Comparison of ENCODE assay signal across 8 cellular contexts in genomic region chr15:45187894-45188830, GRCh38. TPM values are rescaled to one million over a fixed set of nuclear protein-coding genes. Genes with fewer than 3 reads are reported as not detected.
DNase-seq lines count a peak whose midpoint lies in the region; ATAC-seq, FAIRE-seq and TF ChIP-seq lines count a peak whose summit lies in the region.

TSS of gene SHF (minus strand) at chr15:45187966. CDS start at chr15:45187951, 15 bp downstream.

- H3K36me3 ChIP-seq in Peyer's patch (no peaks in the 10 kb centered on the region), pancreas (no peaks in the 10 kb centered on the region), upper lobe of left lung (no peaks in the 10 kb centered on the region)

- no peak for FAIRE-seq in pancreas (lab: Jason Lieb, UNC)

- 2% methylated on average over 42 to 54 of the region's 57 CpGs for WGBS in pancreas, 2 donors
- WGBS in upper lobe of left lung, 2 donors = 1% methylated on average over 22 to 36 of the region's 57 CpGs

- TF ChIP-seq POLR2A in Peyer's patch (IDR thresholded peaks at IDR 0.05) (no peak), upper lobe of left lung (IDR thresholded peaks at IDR 0.05) (peak in 3 of 4 donors; percentile 12 to 30 (median 26))

- H3K4me1 ChIP-seq in Peyer's patch (peaks cover 0 to 27% (median 5%) of the 10 kb centered on the region in 4 donors), pancreas (peaks cover 0 to 3% (median 0%) of the 10 kb centered on the region in 3 donors), upper lobe of left lung (peaks cover 11 to 25% (median 19%) of the 10 kb centered on the region in 4 donors)

- H3K27me3 ChIP-seq in Peyer's patch (no peaks in the 10 kb centered on the region), pancreas (no peaks in the 10 kb centered on the region), upper lobe of left lung (peaks cover 0 to 4% (median 1%) of the 10 kb centered on the region in 4 donors)

- intact Hi-C loops in pancreas (cut with DNase I) = no loop called here

- DNase-seq in COLO668 (lab: John Stamatoyannopoulos, UW; ENCODE audit: unreplicated experiment) (peak; percentile 61), Peyer's patch (peak; percentile 67 to 88 (median 82)), glomerular visceral epithelial cell (ENCODE audit: extremely low spot score) (peak; percentile 65), pancreas (peak in 2 of 6 donors; percentile 39 to 71), upper lobe of left lung (peak in 1 of 2 donors; percentile 68), NCI-H187 (lab: John Stamatoyannopoulos, UW) (no peak)
- DNase-seq in activated naive CD4-positive, alpha-beta T cell (lab: John Stamatoyannopoulos, UW) = peak; percentile 33 to 59 (median 44)

- peak within 1 kb of the TSS; percentile 61 to 79 (median 72) for H3K27ac ChIP-seq in Peyer's patch
- no peak within 1 kb of the TSS for H3K27ac ChIP-seq in pancreas
- H3K27ac ChIP-seq in upper lobe of left lung = peak within 1 kb of the TSS; percentile 44 to 90 (median 78)

- TF ChIP-seq EP300 in upper lobe of left lung (IDR thresholded peaks at IDR 0.05) = no peak

- H3K9me3 ChIP-seq in Peyer's patch (no peaks in the 10 kb centered on the region), pancreas (no peaks in the 10 kb centered on the region), upper lobe of left lung (no peaks in the 10 kb centered on the region)

- ATAC-seq in HG03025 (IDR thresholded peaks at IDR 0.05; ENCODE audit: low FRiP score, unreplicated experiment) (peak; percentile 40), pancreas (peak; percentile 53 to 88 (median 74)), upper lobe of left lung (ENCODE audit: low FRiP score in 2 of 2) (peak; percentile 21 to 75)

- H3K4me3 ChIP-seq in Peyer's patch = peak within 1 kb of the TSS; percentile 67 to 95 (median 76)
- H3K4me3 ChIP-seq in pancreas = peak within 1 kb of the TSS; percentile 45 to 69 (median 58)
- peak within 1 kb of the TSS; percentile 59 to 87 (median 68) for H3K4me3 ChIP-seq in upper lobe of left lung

- TF ChIP-seq CTCF in Peyer's patch (IDR thresholded peaks at IDR 0.05) = no peak
- TF ChIP-seq CTCF in pancreas (IDR thresholded peaks at IDR 0.05) = no peak
- no peak for TF ChIP-seq CTCF in upper lobe of left lung (IDR thresholded peaks at IDR 0.05)

RNA-seq across cellular contexts. Expression of gene SHF, which starts in this region (rescaled TPM):
- 10 to 100 TPM in 2 of 4 donors, 1 to 10 TPM in 2; 5.8 to 20.6 (median 11.2) TPM for total RNA-seq in Peyer's patch
- 1 to 10 TPM; 1.0 to 3.7 (median 1.9) TPM for total RNA-seq in pancreas
- 1 to 10 TPM; 2.3 to 3.2 TPM for polyA plus RNA-seq in pancreas
- 1 to 10 TPM; 1.4 to 8.0 (median 5.1) TPM for total RNA-seq in upper lobe of left lung

Comparison
In these comparisons a context has a peak if more than half of its experiments do, and no peak if none do; other contexts are left out.
1. DNase-seq: peak in COLO668 (single experiment), Peyer's patch (3 of 3), activated naive CD4-positive, alpha-beta T cell (4 of 4) and glomerular visceral epithelial cell (single experiment); none in NCI-H187 (0 of 2).
2. H3K27ac ChIP-seq: peak in Peyer's patch (4 of 4) and upper lobe of left lung (4 of 4); none in pancreas (0 of 4).
3. POLR2A ChIP-seq: peak in upper lobe of left lung (3 of 4); none in Peyer's patch (0 of 2).
4. Peak in every context shown above with its lines, with median percentiles within 50 percentile points of each other: ATAC-seq and H3K4me3 ChIP-seq.